In genomic region chr2:5696741-5697521, GRCh38 we compare ENCODE assay signal across 2 cellular contexts.
A peak's percentile ranks its signal among the peaks of the same experiment; 100 is the strongest.
TF ChIP-seq lines count a peak whose summit lies in the region.

No MANE protein-coding gene starts in this region.

TF ChIP-seq in SK-N-SH, 30 proteins besides CTCF, POLR2A, EP300 and RAD21 (continues in another document):
- peak; percentile 66; the same call in 1 of the 2 replicates for TF ChIP-seq MAX (IDR thresholded peaks at IDR 0.05; ENCODE audit: low read depth)
- TF ChIP-seq YY1 (IDR thresholded peaks at IDR 0.05; ENCODE audit: low read depth): no peak
- TF ChIP-seq FOXJ3 (CRISPR knock-in tag; IDR thresholded peaks at IDR 0.05): no peak
- TF ChIP-seq IRF3 (IDR thresholded peaks at IDR 0.05; ENCODE audit: low read depth, low read length): no peak
- no peak; the same call in 1 of the 2 replicates for TF ChIP-seq REST (IDR thresholded peaks at IDR 0.05; ENCODE audit: low read depth, low read length)
- no peak; the same call in 1 of the 2 replicates for TF ChIP-seq RCOR1 (IDR thresholded peaks at IDR 0.05; ENCODE audit: low read length)
- no peak for TF ChIP-seq USF2 (IDR thresholded peaks at IDR 0.05; ENCODE audit: borderline replicate concordance, low read depth, low read length)
- no peak for TF ChIP-seq FOSL2 (IDR thresholded peaks at IDR 0.05; ENCODE audit: borderline replicate concordance, low read depth)
- no peak for TF ChIP-seq SIN3A (IDR thresholded peaks at IDR 0.05; ENCODE audit: borderline replicate concordance, low read depth, low read length)
- TF ChIP-seq NFIC (IDR thresholded peaks at IDR 0.05; ENCODE audit: borderline replicate concordance): no peak
- no peak for TF ChIP-seq JUND (IDR thresholded peaks at IDR 0.05)
- TF ChIP-seq SMC3 (IDR thresholded peaks at IDR 0.05; ENCODE audit: low read depth, low read length): 0 out of 2 replicates have a peak, but pooled peaks have one; percentile 11
- TF ChIP-seq RFX5 (IDR thresholded peaks at IDR 0.05; ENCODE audit: low read length): no peak
- no peak for TF ChIP-seq GATA2 (CRISPR knock-in tag; IDR thresholded peaks at IDR 0.05)
- TF ChIP-seq POLR2AphosphoS5 (IDR thresholded peaks at IDR 0.05; ENCODE audit: low read depth, low read length): peak; percentile 24; the same call in 1 of the 2 replicates
- TF ChIP-seq FOXM1 (IDR thresholded peaks at IDR 0.05; ENCODE audit: low read depth): no peak
- no peak for TF ChIP-seq CHD2 (IDR thresholded peaks at IDR 0.05; ENCODE audit: low read length, partially characterized antibody)
- no peak for TF ChIP-seq TCF12 (IDR thresholded peaks at IDR 0.05)
- peak; percentile 49 for TF ChIP-seq TAF1 (IDR thresholded peaks at IDR 0.05; ENCODE audit: borderline replicate concordance, low read depth, low read length)
- no peak for TF ChIP-seq NRF1 (IDR thresholded peaks at IDR 0.05; ENCODE audit: low read depth, low read length)
- TF ChIP-seq RXRA (IDR thresholded peaks at IDR 0.05; ENCODE audit: borderline replicate concordance, low read depth): no peak
- no peak for TF ChIP-seq TEAD4 (IDR thresholded peaks at IDR 0.05; ENCODE audit: borderline replicate concordance, insufficient read depth)
- no peak for TF ChIP-seq MEF2A (IDR thresholded peaks at IDR 0.05; ENCODE audit: borderline replicate concordance, low read depth)
- no peak for TF ChIP-seq EZH2phosphoT487 (IDR thresholded peaks at IDR 0.05; ENCODE audit: borderline replicate concordance, low read depth)
- TF ChIP-seq GABPA (IDR thresholded peaks at IDR 0.05; ENCODE audit: low read depth): no peak
- no peak for TF ChIP-seq USF1 (IDR thresholded peaks at IDR 0.05; ENCODE audit: borderline replicate concordance, low read depth)

TF ChIP-seq in HepG2, 621 proteins besides CTCF, POLR2A, EP300 and RAD21:
- TF ChIP-seq ZFYVE20 (CRISPR knock-in tag; IDR thresholded peaks at IDR 0.05; ENCODE audit: borderline replicate concordance, low read depth): no peak
- TF ChIP-seq SRSF9 (IDR thresholded peaks at IDR 0.05; ENCODE audit: borderline replicate concordance, insufficient read depth, low read depth, low read length, poor library complexity, severe bottlenecking): no peak
- no peak for TF ChIP-seq ATM (IDR thresholded peaks at IDR 0.05; ENCODE audit: borderline replicate concordance)
- TF ChIP-seq HDAC6 (IDR thresholded peaks at IDR 0.05; ENCODE audit: low read depth, low read length): no peak
- no peak for TF ChIP-seq ZSCAN31 (CRISPR knock-in tag; IDR thresholded peaks at IDR 0.05; ENCODE audit: low read depth)
- TF ChIP-seq LBX2 (CRISPR knock-in tag; IDR thresholded peaks at IDR 0.05; ENCODE audit: borderline replicate concordance): no peak
- no peak for TF ChIP-seq ZBTB21 (CRISPR knock-in tag; IDR thresholded peaks at IDR 0.05)
- TF ChIP-seq SIN3B (IDR thresholded peaks at IDR 0.05; ENCODE audit: low read length): no peak
- TF ChIP-seq ZEB1 (IDR thresholded peaks at IDR 0.05; ENCODE audit: insufficient replicate concordance, low read depth): no peak
- TF ChIP-seq MAF1 (CRISPR knock-in tag; IDR thresholded peaks at IDR 0.05; ENCODE audit: borderline replicate concordance): no peak
- no peak for TF ChIP-seq ZNF710 (CRISPR knock-in tag; IDR thresholded peaks at IDR 0.05; ENCODE audit: borderline replicate concordance)
